Comparison of ENCODE assay signal across 2 cellular contexts in the genomic region with DNA sequence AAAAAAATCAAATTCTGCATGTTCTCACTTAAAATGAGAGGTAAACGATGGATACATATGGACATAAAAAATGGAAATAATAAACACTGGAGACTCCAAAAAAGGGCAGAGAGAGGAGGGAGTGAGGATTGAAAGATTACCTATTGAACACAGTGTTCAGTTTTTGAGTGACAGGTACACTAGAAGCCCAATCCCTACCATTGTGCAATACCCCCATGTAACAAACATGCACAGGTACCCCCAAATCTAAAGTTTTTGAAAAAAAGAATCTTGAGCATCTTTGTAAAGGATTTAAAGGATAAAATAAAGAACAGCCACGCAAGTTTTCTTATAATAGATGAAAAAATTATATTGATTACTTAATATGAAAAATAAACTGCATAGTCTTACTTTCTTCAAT.
TF ChIP-seq lines count a peak whose summit lies in the region.

No MANE protein-coding gene starts in this region.

TF ChIP-seq in HepG2, 621 proteins besides CTCF, POLR2A, EP300 and RAD21:
- TF ChIP-seq CEBPB (IDR thresholded peaks at IDR 0.05; ENCODE audit: borderline replicate concordance, low read depth, low read length), result peak; percentile 61
- TF ChIP-seq ZNF564 (CRISPR knock-in tag; IDR thresholded peaks at IDR 0.05), result no peak
TF ChIP-seq in HepG2: peak in this region for 1.

TF ChIP-seq in K562, 482 proteins besides CTCF, POLR2A, EP300 and RAD21:
- TF ChIP-seq ZFP36 (IDR thresholded peaks at IDR 0.05; ENCODE audit: low read depth, low read length, partially characterized antibody), result no peak
- TF ChIP-seq, protein P1, sequence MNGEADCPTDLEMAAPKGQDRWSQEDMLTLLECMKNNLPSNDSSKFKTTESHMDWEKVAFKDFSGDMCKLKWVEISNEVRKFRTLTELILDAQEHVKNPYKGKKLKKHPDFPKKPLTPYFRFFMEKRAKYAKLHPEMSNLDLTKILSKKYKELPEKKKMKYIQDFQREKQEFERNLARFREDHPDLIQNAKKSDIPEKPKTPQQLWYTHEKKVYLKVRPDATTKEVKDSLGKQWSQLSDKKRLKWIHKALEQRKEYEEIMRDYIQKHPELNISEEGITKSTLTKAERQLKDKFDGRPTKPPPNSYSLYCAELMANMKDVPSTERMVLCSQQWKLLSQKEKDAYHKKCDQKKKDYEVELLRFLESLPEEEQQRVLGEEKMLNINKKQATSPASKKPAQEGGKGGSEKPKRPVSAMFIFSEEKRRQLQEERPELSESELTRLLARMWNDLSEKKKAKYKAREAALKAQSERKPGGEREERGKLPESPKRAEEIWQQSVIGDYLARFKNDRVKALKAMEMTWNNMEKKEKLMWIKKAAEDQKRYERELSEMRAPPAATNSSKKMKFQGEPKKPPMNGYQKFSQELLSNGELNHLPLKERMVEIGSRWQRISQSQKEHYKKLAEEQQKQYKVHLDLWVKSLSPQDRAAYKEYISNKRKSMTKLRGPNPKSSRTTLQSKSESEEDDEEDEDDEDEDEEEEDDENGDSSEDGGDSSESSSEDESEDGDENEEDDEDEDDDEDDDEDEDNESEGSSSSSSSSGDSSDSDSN (IDR thresholded peaks at IDR 0.05; ENCODE audit: borderline replicate concordance in 1 of 2, low read depth in 2 of 2, low read length in 2 of 2), result no peak
- TF ChIP-seq GTF2A2 (tag; IDR thresholded peaks at IDR 0.05), result no peak
- TF ChIP-seq, protein P2, sequence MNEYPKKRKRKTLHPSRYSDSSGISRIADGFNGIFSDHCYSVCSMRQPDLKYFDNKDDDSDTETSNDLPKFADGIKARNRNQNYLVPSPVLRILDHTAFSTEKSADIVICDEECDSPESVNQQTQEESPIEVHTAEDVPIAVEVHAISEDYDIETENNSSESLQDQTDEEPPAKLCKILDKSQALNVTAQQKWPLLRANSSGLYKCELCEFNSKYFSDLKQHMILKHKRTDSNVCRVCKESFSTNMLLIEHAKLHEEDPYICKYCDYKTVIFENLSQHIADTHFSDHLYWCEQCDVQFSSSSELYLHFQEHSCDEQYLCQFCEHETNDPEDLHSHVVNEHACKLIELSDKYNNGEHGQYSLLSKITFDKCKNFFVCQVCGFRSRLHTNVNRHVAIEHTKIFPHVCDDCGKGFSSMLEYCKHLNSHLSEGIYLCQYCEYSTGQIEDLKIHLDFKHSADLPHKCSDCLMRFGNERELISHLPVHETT (CRISPR knock-in tag; conservative IDR thresholded peaks at IDR 0.05 in 1 of 2, IDR thresholded peaks at IDR 0.05 in 1 of 2), result no peak
- no peak for TF ChIP-seq C11orf30 (IDR thresholded peaks at IDR 0.05; ENCODE audit: low read depth)
- TF ChIP-seq ZNF175 (CRISPR knock-in tag; IDR thresholded peaks at IDR 0.05; ENCODE audit: low read depth), result no peak
- TF ChIP-seq ESRRB (CRISPR knock-in tag; IDR thresholded peaks at IDR 0.05; ENCODE audit: borderline replicate concordance), result no peak
- TF ChIP-seq PPARD (CRISPR knock-in tag; IDR thresholded peaks at IDR 0.05), result no peak
- TF ChIP-seq, protein P3, sequence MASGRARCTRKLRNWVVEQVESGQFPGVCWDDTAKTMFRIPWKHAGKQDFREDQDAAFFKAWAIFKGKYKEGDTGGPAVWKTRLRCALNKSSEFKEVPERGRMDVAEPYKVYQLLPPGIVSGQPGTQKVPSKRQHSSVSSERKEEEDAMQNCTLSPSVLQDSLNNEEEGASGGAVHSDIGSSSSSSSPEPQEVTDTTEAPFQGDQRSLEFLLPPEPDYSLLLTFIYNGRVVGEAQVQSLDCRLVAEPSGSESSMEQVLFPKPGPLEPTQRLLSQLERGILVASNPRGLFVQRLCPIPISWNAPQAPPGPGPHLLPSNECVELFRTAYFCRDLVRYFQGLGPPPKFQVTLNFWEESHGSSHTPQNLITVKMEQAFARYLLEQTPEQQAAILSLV (tag; IDR thresholded peaks at IDR 0.05), result no peak
- TF ChIP-seq, protein P4, sequence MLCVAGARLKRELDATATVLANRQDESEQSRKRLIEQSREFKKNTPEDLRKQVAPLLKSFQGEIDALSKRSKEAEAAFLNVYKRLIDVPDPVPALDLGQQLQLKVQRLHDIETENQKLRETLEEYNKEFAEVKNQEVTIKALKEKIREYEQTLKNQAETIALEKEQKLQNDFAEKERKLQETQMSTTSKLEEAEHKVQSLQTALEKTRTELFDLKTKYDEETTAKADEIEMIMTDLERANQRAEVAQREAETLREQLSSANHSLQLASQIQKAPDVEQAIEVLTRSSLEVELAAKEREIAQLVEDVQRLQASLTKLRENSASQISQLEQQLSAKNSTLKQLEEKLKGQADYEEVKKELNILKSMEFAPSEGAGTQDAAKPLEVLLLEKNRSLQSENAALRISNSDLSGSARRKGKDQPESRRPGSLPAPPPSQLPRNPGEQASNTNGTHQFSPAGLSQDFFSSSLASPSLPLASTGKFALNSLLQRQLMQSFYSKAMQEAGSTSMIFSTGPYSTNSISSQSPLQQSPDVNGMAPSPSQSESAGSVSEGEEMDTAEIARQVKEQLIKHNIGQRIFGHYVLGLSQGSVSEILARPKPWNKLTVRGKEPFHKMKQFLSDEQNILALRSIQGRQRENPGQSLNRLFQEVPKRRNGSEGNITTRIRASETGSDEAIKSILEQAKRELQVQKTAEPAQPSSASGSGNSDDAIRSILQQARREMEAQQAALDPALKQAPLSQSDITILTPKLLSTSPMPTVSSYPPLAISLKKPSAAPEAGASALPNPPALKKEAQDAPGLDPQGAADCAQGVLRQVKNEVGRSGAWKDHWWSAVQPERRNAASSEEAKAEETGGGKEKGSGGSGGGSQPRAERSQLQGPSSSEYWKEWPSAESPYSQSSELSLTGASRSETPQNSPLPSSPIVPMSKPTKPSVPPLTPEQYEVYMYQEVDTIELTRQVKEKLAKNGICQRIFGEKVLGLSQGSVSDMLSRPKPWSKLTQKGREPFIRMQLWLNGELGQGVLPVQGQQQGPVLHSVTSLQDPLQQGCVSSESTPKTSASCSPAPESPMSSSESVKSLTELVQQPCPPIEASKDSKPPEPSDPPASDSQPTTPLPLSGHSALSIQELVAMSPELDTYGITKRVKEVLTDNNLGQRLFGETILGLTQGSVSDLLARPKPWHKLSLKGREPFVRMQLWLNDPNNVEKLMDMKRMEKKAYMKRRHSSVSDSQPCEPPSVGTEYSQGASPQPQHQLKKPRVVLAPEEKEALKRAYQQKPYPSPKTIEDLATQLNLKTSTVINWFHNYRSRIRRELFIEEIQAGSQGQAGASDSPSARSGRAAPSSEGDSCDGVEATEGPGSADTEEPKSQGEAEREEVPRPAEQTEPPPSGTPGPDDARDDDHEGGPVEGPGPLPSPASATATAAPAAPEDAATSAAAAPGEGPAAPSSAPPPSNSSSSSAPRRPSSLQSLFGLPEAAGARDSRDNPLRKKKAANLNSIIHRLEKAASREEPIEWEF (CRISPR knock-in tag; IDR thresholded peaks at IDR 0.05), result no peak
- peak; percentile 46; the same call in 1 of the 2 replicates for TF ChIP-seq CEBPB (tag; IDR thresholded peaks at IDR 0.05)
- no peak for TF ChIP-seq ZNF668 (CRISPR knock-in tag; IDR thresholded peaks at IDR 0.05)
- TF ChIP-seq ZNF717 (CRISPR knock-in tag; IDR thresholded peaks at IDR 0.05), result no peak
- TF ChIP-seq ARID2 (IDR thresholded peaks at IDR 0.05), result no peak
- no peak for TF ChIP-seq HDGF (IDR thresholded peaks at IDR 0.05)
- no peak for TF ChIP-seq CEBPG (CRISPR knock-in tag; IDR thresholded peaks at IDR 0.05)
- TF ChIP-seq CEBPG (tag; conservative IDR thresholded peaks at IDR 0.05 in 1 of 2, IDR thresholded peaks at IDR 0.05 in 1 of 2), result peak in 1 of 2 experiments; percentile 65; a peak in 3 of 4 replicates
